18 cellular contexts compared by ENCODE assay signal in the genomic region with DNA sequence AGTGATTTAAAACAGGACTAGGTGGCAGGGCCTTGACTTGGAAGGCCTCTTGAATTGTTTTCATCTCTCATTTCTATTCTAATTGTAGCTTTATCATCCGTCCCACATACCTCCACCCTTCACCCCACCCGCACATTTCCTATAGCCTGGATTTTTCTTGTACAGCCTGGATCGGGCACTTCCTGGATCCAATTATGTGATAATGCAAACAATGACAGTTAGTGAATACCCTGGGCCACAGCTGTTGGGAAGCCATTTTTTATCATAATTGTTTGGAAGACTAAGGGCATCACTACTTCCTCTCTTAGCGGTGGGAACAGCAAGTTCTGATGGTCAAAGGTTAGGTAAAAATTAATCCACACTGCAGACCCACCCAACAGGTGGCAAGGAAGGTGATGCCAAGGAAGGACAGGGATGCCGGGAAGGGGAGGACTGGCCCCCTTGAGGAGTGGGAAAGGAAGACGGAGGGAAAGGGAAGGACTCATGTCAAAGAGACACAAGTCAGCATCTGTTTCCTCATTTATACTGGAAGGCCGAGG.
A peak's percentile ranks its signal among the peaks of the same experiment; 100 is the strongest.
DNase-seq lines count a peak whose midpoint lies in the region; ATAC-seq and TF ChIP-seq lines count a peak whose summit lies in the region.
"Had no signal": no experiment of that assay in that cellular context is flagged by ENCODE, and none has a peak within 500 bp of the region (broad histone marks: within the 10 kb centered on the region; RNA-seq: fewer than 3 reads in every experiment).

No MANE protein-coding gene starts in this region.

- TF ChIP-seq CTCF in mucosa of descending colon (IDR thresholded peaks at IDR 0.05) (no peak), upper lobe of right lung (IDR thresholded peaks at IDR 0.05) (no peak)

- DNase-seq in NCI-H82 (lab: John Stamatoyannopoulos, UW) (peak; percentile 71), dermis microvascular lymphatic vessel endothelial cell (ENCODE audit: low read depth in 2 of 2) (peak; percentile 26 to 67), mucosa of descending colon (peak in 1 of 3 donors; percentile 44), upper lobe of right lung (no peak), cortex of kidney (lab: John Stamatoyannopoulos, UW) (no peak)
- DNase-seq: CD4-positive, alpha-beta memory T cell; DMS153; GDM1; MV-4-11; NCI-H1417; NCI-H1930; NCI-H345; NCI-H524 treated with DMSO at 0.1 percent for 48 hours; Right ventricle myocardium superior had no signal

- ATAC-seq in mucosa of descending colon (peak; percentile 68), upper lobe of right lung (no peak), GM18867 (IDR thresholded peaks at IDR 0.05; ENCODE audit: unreplicated experiment) (no peak), HG02763 (IDR thresholded peaks at IDR 0.05; ENCODE audit: unreplicated experiment) (no peak)
- ATAC-seq: K562 had no signal

- H3K36me3 ChIP-seq in mucosa of descending colon (ENCODE audit: low read depth), result no peaks in the 10 kb centered on the region
- no peaks in the 10 kb centered on the region for H3K36me3 ChIP-seq in upper lobe of right lung
- H3K36me3 ChIP-seq: BLaER1 had no signal

- peak overlapping the region; percentile 12 for H3K27ac ChIP-seq in upper lobe of right lung
- H3K27ac ChIP-seq: BLaER1 had no signal

- no peak overlapping the region for H3K4me3 ChIP-seq in mucosa of descending colon
- H3K4me3 ChIP-seq in upper lobe of right lung, result no peak overlapping the region
- H3K4me3 ChIP-seq: BLaER1, K562 had no signal

- H3K4me1 ChIP-seq in mucosa of descending colon (ENCODE audit: low read depth) (peaks cover 9% of the 10 kb centered on the region), upper lobe of right lung (peaks cover 5% of the 10 kb centered on the region)
- H3K4me1 ChIP-seq: BLaER1 had no signal

- intact Hi-C loops in mucosa of descending colon (cut with DNase I, micrococcal nuclease) (no loop called here), upper lobe of right lung (cut with DNase I) (no loop called here)

- no peaks in the 10 kb centered on the region for H3K27me3 ChIP-seq in upper lobe of right lung
- H3K27me3 ChIP-seq: BLaER1 had no signal

- no peaks in the 10 kb centered on the region for H3K9me3 ChIP-seq in mucosa of descending colon
- H3K9me3 ChIP-seq in upper lobe of right lung, result no peaks in the 10 kb centered on the region
- H3K9me3 ChIP-seq: BLaER1 had no signal

Comparison
In these comparisons a context has a peak if more than half of its experiments do, and no peak if none do; other contexts are left out.
1. DNase-seq: peak in NCI-H82 (single experiment) and dermis microvascular lymphatic vessel endothelial cell (2 of 2); none in upper lobe of right lung (single experiment) and cortex of kidney (single experiment).